In genomic region chr2:220165401-220165800, GRCh38 we compare ENCODE assay signal across 14 cellular contexts.
A peak's percentile ranks its signal among the peaks of the same experiment; 100 is the strongest.
DNase-seq lines count a peak whose midpoint lies in the region; ATAC-seq and TF ChIP-seq lines count a peak whose summit lies in the region.
"Had no signal": no experiment of that assay in that cellular context is flagged by ENCODE, and none has a peak within 500 bp of the region (broad histone marks: within the 10 kb centered on the region; RNA-seq: fewer than 3 reads in every experiment).

No MANE protein-coding gene starts in this region.

- no peak overlapping the region for H3K4ac ChIP-seq in neuronal stem cell (ENCODE audit: low read length)

- no peak overlapping the region for H4K8ac ChIP-seq in neuronal stem cell (ENCODE audit: low read depth, low read length)

- no peak for ATAC-seq in HG02870 (IDR thresholded peaks at IDR 0.05; ENCODE audit: unreplicated experiment)
- ATAC-seq in activated naive CD4-positive, alpha-beta T cell treated with anti-CD3 and anti-CD28 coated beads, Interleukin-2, amount 50 U/mL, for 72 hours = no peak
- no peak for ATAC-seq in HG03135 (IDR thresholded peaks at IDR 0.05; ENCODE audit: unreplicated experiment)
- ATAC-seq: naive thymus-derived CD8-positive, alpha-beta T cell had no signal

- DNase-seq in HT-29 (ENCODE audit: low spot score) (peak; percentile 81), NCI-H345 (lab: John Stamatoyannopoulos, UW) (peak; percentile 86), choroid plexus epithelial cell (ENCODE audit: low read depth) (no peak), neuronal stem cell (ENCODE audit: low spot score) (peak; percentile 2), NCI-H1694 (lab: John Stamatoyannopoulos, UW) (no peak)
- DNase-seq in activated naive CD4-positive, alpha-beta T cell treated with anti-CD3 and anti-CD28 coated beads, Interleukin-2, amount 50 U/mL, for 72 hours (ENCODE audit: low spot score in 2 of 2) = no peak
- DNase-seq: activated CD8-positive, alpha-beta memory T cell treated with anti-CD3 and anti-CD28 coated beads, Interleukin-2, amount 50 U/mL, for 4 hours; C1 segment of cervical spinal cord; naive thymus-derived CD8-positive, alpha-beta T cell; PC-9; spleen had no signal

- no peaks in the 10 kb centered on the region for H3K79me1 ChIP-seq in neuronal stem cell (ENCODE audit: low read depth, low read length)

- H2BK120ac ChIP-seq in neuronal stem cell (ENCODE audit: low read depth, low read length) = no peak overlapping the region

- H3K9me3 ChIP-seq in neuronal stem cell (replicated peaks in 1 of 2; ENCODE audit: control insufficient read depth in 2 of 2, insufficient read depth in 1 of 2, low read depth in 1 of 2, low read length in 2 of 2) = no peaks in the 10 kb centered on the region
- H3K9me3 ChIP-seq: ascending aorta had no signal

- no peak overlapping the region for H2AK5ac ChIP-seq in neuronal stem cell (ENCODE audit: low read depth, low read length)

- H3K4me3 ChIP-seq in choroid plexus epithelial cell (ENCODE audit: low read depth, low read length) = no peak overlapping the region
- no peak overlapping the region for H3K4me3 ChIP-seq in neuronal stem cell (ENCODE audit: low read length in 2 of 2)
- H3K4me3 ChIP-seq: ascending aorta, PC-9, spleen had no signal

- no peaks in the 10 kb centered on the region for H3K27me3 ChIP-seq in neuronal stem cell (ENCODE audit: control insufficient read depth in 3 of 3, insufficient read depth in 3 of 3, low read depth in 1 of 3, low read length in 3 of 3)
- H3K27me3 ChIP-seq: ascending aorta, spleen had no signal

- no peaks in the 10 kb centered on the region for H3K4me1 ChIP-seq in neuronal stem cell (ENCODE audit: control insufficient read depth in 2 of 2, insufficient read depth in 1 of 2, low read depth in 1 of 2, low read length in 2 of 2)
- H3K4me1 ChIP-seq: ascending aorta, spleen had no signal

- no peak overlapping the region for H2BK5ac ChIP-seq in neuronal stem cell (ENCODE audit: low read length)

- no peak overlapping the region for H2BK15ac ChIP-seq in neuronal stem cell (ENCODE audit: low read length)

- no peak overlapping the region for H3K27ac ChIP-seq in neuronal stem cell (replicated peaks; ENCODE audit: low read length)
- H3K27ac ChIP-seq: ascending aorta, PC-9, spleen had no signal

- H2AFZ ChIP-seq in neuronal stem cell (ENCODE audit: low read length) = no peak overlapping the region
- H2AFZ ChIP-seq: PC-9 had no signal

- no peaks in the 10 kb centered on the region for H3K36me3 ChIP-seq in neuronal stem cell (replicated peaks in 1 of 2; ENCODE audit: control insufficient read depth in 2 of 2, insufficient read depth in 2 of 2, low read length in 2 of 2)
- H3K36me3 ChIP-seq: ascending aorta, spleen had no signal

- H3K23ac ChIP-seq in neuronal stem cell (ENCODE audit: low read depth, low read length, poor library complexity) = no peak overlapping the region

- H3K9me3 Mint-ChIP-seq in activated naive CD4-positive, alpha-beta T cell treated with anti-CD3 and anti-CD28 coated beads, Interleukin-2, amount 50 U/mL, for 72 hours = peaks cover 0 to 6% of the 10 kb centered on the region in 2 donors

- TF ChIP-seq CTCF in choroid plexus epithelial cell (conservative IDR thresholded peaks at IDR 0.05; ENCODE audit: low read depth, low read length) = peak; percentile 21

- H3K18ac ChIP-seq in neuronal stem cell (ENCODE audit: low read length) = no peak overlapping the region

- no CpG with 5 or more reads among the region's 4 CpGs for WGBS in neuronal stem cell (ENCODE audit: extremely low coverage in 2 of 2, insufficient read length in 2 of 2, insufficient replicate concordance in 1 of 2), 2 donors

- no peak overlapping the region for H3K14ac ChIP-seq in neuronal stem cell (ENCODE audit: low read length)

- no peak overlapping the region for H3K9ac ChIP-seq in neuronal stem cell (ENCODE audit: low read depth, low read length, poor library complexity)

- no peak overlapping the region for H2BK12ac ChIP-seq in neuronal stem cell (ENCODE audit: low read length)

- H3K36me3 Mint-ChIP-seq in activated naive CD4-positive, alpha-beta T cell treated with anti-CD3 and anti-CD28 coated beads, Interleukin-2, amount 50 U/mL, for 72 hours = no peaks in the 10 kb centered on the region
- H3K36me3 Mint-ChIP-seq: naive thymus-derived CD8-positive, alpha-beta T cell had no signal

- no peak overlapping the region for H4K91ac ChIP-seq in neuronal stem cell (ENCODE audit: low read depth, low read length, poor library complexity)

- H3K27ac Mint-ChIP-seq in activated naive CD4-positive, alpha-beta T cell treated with anti-CD3 and anti-CD28 coated beads, Interleukin-2, amount 50 U/mL, for 72 hours = no peak overlapping the region
- H3K27ac Mint-ChIP-seq: naive thymus-derived CD8-positive, alpha-beta T cell had no signal

- H3K4me2 ChIP-seq in neuronal stem cell (ENCODE audit: insufficient read depth, low read length, poor library complexity, severe bottlenecking) = no peak overlapping the region
- H3K4me2 ChIP-seq: PC-9 had no signal

Comparison
In these comparisons a context has a peak if more than half of its experiments do, and no peak if none do; other contexts are left out.
1. DNase-seq: peak in HT-29 (single experiment), NCI-H345 (single experiment) and neuronal stem cell (single experiment); none in choroid plexus epithelial cell (single experiment), NCI-H1694 (single experiment) and activated naive CD4-positive, alpha-beta T cell treated with anti-CD3 and anti-CD28 coated beads, Interleukin-2, amount 50 U/mL, for 72 hours (0 of 2).